In the genomic region with DNA sequence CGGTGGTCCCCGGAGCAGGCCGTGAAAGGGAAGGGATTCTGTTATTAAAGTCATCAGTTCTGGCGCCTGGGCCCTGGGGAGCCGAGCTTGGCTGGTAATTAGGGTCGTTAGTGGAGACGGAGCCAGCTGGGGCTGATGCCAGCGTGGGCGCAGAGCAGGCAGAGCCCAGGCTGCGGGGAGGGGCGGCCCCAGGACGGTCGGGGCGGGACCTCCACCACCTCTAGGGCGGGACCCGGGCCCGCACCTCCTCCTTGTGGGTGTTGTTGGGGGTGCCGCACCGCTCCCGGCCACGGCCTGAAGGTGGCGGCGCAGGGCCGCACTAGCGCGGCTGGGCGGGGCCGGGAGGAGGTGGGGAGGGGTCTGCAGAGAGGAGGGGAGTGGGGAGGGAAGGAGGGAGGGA, we compare ENCODE assay signal across 9 cellular contexts.
DNase-seq lines count a peak whose midpoint lies in the region; ATAC-seq, FAIRE-seq and TF ChIP-seq lines count a peak whose summit lies in the region.
"Had no signal": no experiment of that assay in that cellular context is flagged by ENCODE, and none has a peak within 500 bp of the region (broad histone marks: within the 10 kb centered on the region; RNA-seq: fewer than 3 reads in every experiment).

No MANE protein-coding gene starts in this region.

- peak; percentile 81 for TF ChIP-seq CTCF in A673 (conservative IDR thresholded peaks at IDR 0.05; ENCODE audit: low read depth, low read length)
- TF ChIP-seq CTCF in kidney (IDR thresholded peaks at IDR 0.05; ENCODE audit: borderline replicate concordance, extremely low read depth, insufficient read depth): peak; percentile 10

- peak; percentile 56 for ATAC-seq in activated naive CD8-positive, alpha-beta T cell treated with anti-CD3 and anti-CD28 coated beads, Interleukin-2, amount 10 ng/mL, durations not matched to agents 7 days and 5 days (ENCODE audit: low read depth)
- ATAC-seq in HG02588 (IDR thresholded peaks at IDR 0.05; ENCODE audit: unreplicated experiment) (no peak), GM18511 (IDR thresholded peaks at IDR 0.05; ENCODE audit: unreplicated experiment) (no peak), GM19455 (IDR thresholded peaks at IDR 0.05; ENCODE audit: unreplicated experiment) (no peak)

- H3K27ac ChIP-seq in A673 (ENCODE audit: low read depth, low read length, poor library complexity, severe bottlenecking): peak overlapping the region; percentile 21
- H3K27ac ChIP-seq in kidney (ENCODE audit: low read depth in 2 of 2, low read length in 2 of 2): no peak overlapping the region
- H3K27ac ChIP-seq: breast epithelium had no signal

- H3K9me3 ChIP-seq in A673 (ENCODE audit: low read depth, low read length, poor library complexity, severe bottlenecking) (no peaks in the 10 kb centered on the region), kidney (ENCODE audit: control insufficient read depth in 1 of 2, low read length in 2 of 2) (no peaks in the 10 kb centered on the region)
- H3K9me3 ChIP-seq: breast epithelium had no signal

- no peak overlapping the region for H3K27ac Mint-ChIP-seq in activated naive CD8-positive, alpha-beta T cell treated with anti-CD3 and anti-CD28 coated beads, Interleukin-2, amount 10 ng/mL, durations not matched to agents 7 days and 5 days

- H3K4me1 Mint-ChIP-seq in activated naive CD8-positive, alpha-beta T cell treated with anti-CD3 and anti-CD28 coated beads, Interleukin-2, amount 10 ng/mL, durations not matched to agents 7 days and 5 days: peaks cover 22% of the 10 kb centered on the region

- no peaks in the 10 kb centered on the region for H3K27me3 ChIP-seq in A673 (replicated peaks; ENCODE audit: insufficient read depth, low read depth, low read length, poor library complexity)

- no peak overlapping the region for H3K4me3 Mint-ChIP-seq in activated naive CD8-positive, alpha-beta T cell treated with anti-CD3 and anti-CD28 coated beads, Interleukin-2, amount 10 ng/mL, durations not matched to agents 7 days and 5 days

- peaks cover 16% of the 10 kb centered on the region for H3K27me3 Mint-ChIP-seq in activated naive CD8-positive, alpha-beta T cell treated with anti-CD3 and anti-CD28 coated beads, Interleukin-2, amount 10 ng/mL, durations not matched to agents 7 days and 5 days

- no peaks in the 10 kb centered on the region for H3K9me3 Mint-ChIP-seq in activated naive CD8-positive, alpha-beta T cell treated with anti-CD3 and anti-CD28 coated beads, Interleukin-2, amount 10 ng/mL, durations not matched to agents 7 days and 5 days

- no peak overlapping the region for H3K4me3 ChIP-seq in A673 (ENCODE audit: low read depth, low read length, poor library complexity, severe bottlenecking)
- no peak overlapping the region for H3K4me3 ChIP-seq in kidney (ENCODE audit: low read length in 2 of 2)

- no peaks in the 10 kb centered on the region for H3K36me3 Mint-ChIP-seq in activated naive CD8-positive, alpha-beta T cell treated with anti-CD3 and anti-CD28 coated beads, Interleukin-2, amount 10 ng/mL, durations not matched to agents 7 days and 5 days

- BruUV-seq in A673 (replicated peaks; lab: Mats Ljungman, UMichigan): no TSS peak

- H3K4me1 ChIP-seq in A673 (ENCODE audit: insufficient read depth, low read length, poor library complexity, severe bottlenecking): peaks cover 36% of the 10 kb centered on the region
- no peaks in the 10 kb centered on the region for H3K4me1 ChIP-seq in kidney (ENCODE audit: control insufficient read depth in 1 of 2, insufficient read depth in 1 of 2, low read depth in 1 of 2, low read length in 2 of 2)
- H3K4me1 ChIP-seq: breast epithelium had no signal

- CTCF ChIA-PET in A673 (lab: Charles Lee): interaction anchor here (1.5 kb wide), 1 partner anchor 379 kb away, joined by 5 read pairs; no protein-coding TSS in a partner anchor

- H3K9ac ChIP-seq in kidney (ENCODE audit: low read length in 2 of 2): no peak overlapping the region

- DNase-seq in A673 (ENCODE audit: low spot score) (peak; percentile 94), GM12891 (ENCODE audit: insufficient read length, low spot score) (peak; percentile 75), NCI-H2081 (lab: John Stamatoyannopoulos, UW) (peak; percentile 93 to 95), kidney (no peak)
- peak; percentile 43 for DNase-seq in activated naive CD8-positive, alpha-beta T cell treated with anti-CD3 and anti-CD28 coated beads, Interleukin-2, amount 10 ng/mL, durations not matched to agents 7 days and 5 days

- peak; percentile 69 for FAIRE-seq in GM12891 (lab: Jason Lieb, UNC)
- no peak for FAIRE-seq in kidney (lab: Jason Lieb, UNC)

- intact Hi-C loops in A673 (cut with micrococcal nuclease; ENCODE audit: unreplicated experiment) (loop anchor here (5.0 kb wide), 4 partner anchors 85 to 675 kb away; no protein-coding TSS in a partner anchor), kidney (cut with DNase I) (no loop called here)

- POLR2A ChIA-PET in A673 (lab: Charles Lee; ENCODE audit: low non-redundant PET): no interaction called here
- POLR2A ChIA-PET in activated naive CD8-positive, alpha-beta T cell treated with anti-CD3 and anti-CD28 coated beads, Interleukin-2, amount 10 ng/mL, durations not matched to agents 7 days and 5 days (lab: Charles Lee): no interaction called here

- no peak for TF ChIP-seq POLR2A in GM12891 (IDR thresholded peaks at IDR 0.05; ENCODE audit: low read depth, low read length)

- H3K36me3 ChIP-seq in A673 (ENCODE audit: insufficient read depth, low read length, poor library complexity, severe bottlenecking) (no peaks in the 10 kb centered on the region), kidney (ENCODE audit: control insufficient read depth in 1 of 2, insufficient read depth in 2 of 2, low read length in 2 of 2) (no peaks in the 10 kb centered on the region)
- H3K36me3 ChIP-seq: breast epithelium had no signal

TF ChIP-seq in GM12891, 5 proteins besides CTCF, POLR2A, EP300 and RAD21:
- TF ChIP-seq SPI1 (IDR thresholded peaks at IDR 0.05; ENCODE audit: low read depth, low read length): no peak
- no peak for TF ChIP-seq POLR2AphosphoS5 (IDR thresholded peaks at IDR 0.05; ENCODE audit: low read depth, low read length)
- TF ChIP-seq POU2F2 (IDR thresholded peaks at IDR 0.05; ENCODE audit: low read depth, low read length): no peak
- no peak for TF ChIP-seq TAF1 (IDR thresholded peaks at IDR 0.05; ENCODE audit: low read depth, low read length)
- TF ChIP-seq PAX5 (IDR thresholded peaks at IDR 0.05; ENCODE audit: insufficient read depth, low read length, severe bottlenecking): no peak
